ENCODE assay signal across 17 cellular contexts in genomic region chr4:83658806-83659205, GRCh38.
A peak's percentile ranks its signal among the peaks of the same experiment; 100 is the strongest.
DNase-seq lines count a peak whose midpoint lies in the region; ATAC-seq, FAIRE-seq and TF ChIP-seq lines count a peak whose summit lies in the region.
"Had no signal": no experiment of that assay in that cellular context is flagged by ENCODE, and none has a peak within 500 bp of the region (broad histone marks: within the 10 kb centered on the region; RNA-seq: fewer than 3 reads in every experiment).

No MANE protein-coding gene starts in this region.

- H2AFZ ChIP-seq in HepG2 (ENCODE audit: low read length) = no peak overlapping the region

- no peaks in the 10 kb centered on the region for H3K9me3 Mint-ChIP-seq in endodermal cell
- H3K9me3 Mint-ChIP-seq: CD8-positive, alpha-beta T cell; H9 had no signal

- TF ChIP-seq CTCF in endodermal cell (conservative IDR thresholded peaks at IDR 0.05) (no peak), left lung (IDR thresholded peaks at IDR 0.05) (no peak), upper lobe of right lung (IDR thresholded peaks at IDR 0.05) (no peak), HepG2 (CRISPR knock-in tag; IDR thresholded peaks at IDR 0.05) (no peak)

- H4K20me1 ChIP-seq in HepG2 (ENCODE audit: insufficient read depth, low read length) = no peaks in the 10 kb centered on the region

- no peak for FAIRE-seq in HepG2 (lab: Jason Lieb, UNC)
- FAIRE-seq: A549, D721Med, HTR-8/SVneo had no signal

- no peak overlapping the region for H3K4me2 ChIP-seq in HepG2 (ENCODE audit: low read depth, low read length)
- H3K4me2 ChIP-seq: A549 had no signal

- no peak for TF ChIP-seq RAD21 in HepG2 (CRISPR knock-in tag; IDR thresholded peaks at IDR 0.05)

- no peaks in the 10 kb centered on the region for H3K79me2 ChIP-seq in HepG2 (ENCODE audit: insufficient read depth, low read length)

- peaks cover 10% of the 10 kb centered on the region for H3K4me1 Mint-ChIP-seq in T-helper 17 cell
- peaks cover 26% of the 10 kb centered on the region for H3K4me1 Mint-ChIP-seq in endodermal cell
- H3K4me1 Mint-ChIP-seq: CD14-positive monocyte had no signal

- ATAC-seq in T-helper 17 cell (no peak), left lung (peak; percentile 42), upper lobe of right lung (peak; percentile 28), GM18498 (IDR thresholded peaks at IDR 0.05; ENCODE audit: unreplicated experiment) (no peak), HepG2 (no peak), GM18868 (IDR thresholded peaks at IDR 0.05; ENCODE audit: unreplicated experiment) (no peak)
- ATAC-seq: A549; CD8-positive, alpha-beta T cell had no signal

- H3K36me3 ChIP-seq in endodermal cell (ENCODE audit: control insufficient read depth, insufficient read depth, low read length) (no peaks in the 10 kb centered on the region), left lung (no peaks in the 10 kb centered on the region), upper lobe of right lung (no peaks in the 10 kb centered on the region), HepG2 (replicated peaks in 1 of 2; ENCODE audit: control insufficient read depth in 1 of 2, insufficient read depth in 2 of 2, low read length in 2 of 2) (no peaks in the 10 kb centered on the region)

- no peak overlapping the region for H3K4me3 ChIP-seq in endodermal cell (ENCODE audit: low read length)
- H3K4me3 ChIP-seq in left lung = no peak overlapping the region
- no peak overlapping the region for H3K4me3 ChIP-seq in upper lobe of right lung
- no peak overlapping the region for H3K4me3 ChIP-seq in HepG2 (replicated peaks in 1 of 3; ENCODE audit: insufficient read depth in 1 of 3, low read depth in 2 of 3, low read length in 3 of 3)
- H3K4me3 ChIP-seq: A549 had no signal

- peak overlapping the region; percentile 19 for H3K27ac Mint-ChIP-seq in T-helper 17 cell
- H3K27ac Mint-ChIP-seq in endodermal cell = peak overlapping the region; percentile 82
- H3K27ac Mint-ChIP-seq: CD14-positive monocyte; CD8-positive, alpha-beta T cell; H9 had no signal

- H3K27me3 ChIP-seq in endodermal cell (ENCODE audit: control insufficient read depth, insufficient read depth, low read length, poor library complexity, severe bottlenecking) (no peaks in the 10 kb centered on the region), left lung (peaks cover 0 to 6% of the 10 kb centered on the region in 2 donors), upper lobe of right lung (no peaks in the 10 kb centered on the region), HepG2 (ENCODE audit: control insufficient read depth in 1 of 2, insufficient read depth in 2 of 2, low read length in 2 of 2) (no peaks in the 10 kb centered on the region)

- no TSS peak for BruUV-seq in HepG2 (replicated peaks; lab: Mats Ljungman, UMichigan)

- WGBS in endodermal cell (ENCODE audit: insufficient coverage in 1 of 2, insufficient read length in 1 of 2), 2 experiments = 66 to 77% methylated on average over 5 to 7 of the region's 7 CpGs
- WGBS in HepG2 (ENCODE audit: low lambda C conversion rate) = 38% methylated on average over 7 of the region's 7 CpGs

- H3K9ac ChIP-seq in endodermal cell (ENCODE audit: extremely low read depth, low read length, poor library complexity, severe bottlenecking) = no peak overlapping the region
- no peak overlapping the region for H3K9ac ChIP-seq in HepG2 (ENCODE audit: insufficient read depth, low read depth, low read length)

- H3K36me3 Mint-ChIP-seq in T-helper 17 cell (ENCODE audit: low read depth) (peaks cover 2% of the 10 kb centered on the region), endodermal cell (ENCODE audit: low read depth) (no peaks in the 10 kb centered on the region)
- H3K36me3 Mint-ChIP-seq: CD14-positive monocyte; CD8-positive, alpha-beta T cell had no signal

- in situ Hi-C loops in HepG2 (cut with HindIII; ENCODE audit: extremely low pct_ligation_motif_present, low pct_unique_long_range_greater_than_20kb) = no loop called here

- POLR2A ChIA-PET in HepG2 (lab: Yijun Ruan, JAX) = no interaction called here

- intact Hi-C loops in left lung (cut with DNase I) = no loop called here
- intact Hi-C loops in upper lobe of right lung (cut with DNase I) = no loop called here
- intact Hi-C loops in HepG2 (cut with micrococcal nuclease; ENCODE audit: unreplicated experiment) = no loop called here

- CTCF ChIA-PET in HepG2 (lab: Yijun Ruan, JAX; ENCODE audit: low intra/inter-chr PET ratio, low total read pairs) = no interaction called here

- H3K4me1 ChIP-seq in endodermal cell (ENCODE audit: control insufficient read depth, insufficient read depth, low read length) (peaks cover 4% of the 10 kb centered on the region), left lung (no peaks in the 10 kb centered on the region), upper lobe of right lung (no peaks in the 10 kb centered on the region), HepG2 (ENCODE audit: insufficient read depth, low read length) (no peaks in the 10 kb centered on the region)
- H3K4me1 ChIP-seq: A549 had no signal

- no peak for DNase-seq in T-helper 17 cell
- DNase-seq in endodermal cell = no peak
- DNase-seq in left lung = no peak
- DNase-seq in upper lobe of right lung = no peak
- no peak for DNase-seq in HepG2 (ENCODE audit: low spot score)
- DNase-seq in NCI-H2171 (lab: John Stamatoyannopoulos, UW) = no peak
- DNase-seq: CD8-positive, alpha-beta T cell; COR-L47; DND-41; GF-D8; H9 had no signal

- H3K27me3 Mint-ChIP-seq in T-helper 17 cell (no peaks in the 10 kb centered on the region), endodermal cell (ENCODE audit: insufficient read depth) (peaks cover 4% of the 10 kb centered on the region)

- no peak for TF ChIP-seq EP300 in HepG2 (IDR thresholded peaks at IDR 0.05; ENCODE audit: low read depth in 2 of 2, low read length in 2 of 2)
- TF ChIP-seq EP300 in HepG2 (CRISPR knock-in tag; IDR thresholded peaks at IDR 0.05; ENCODE audit: borderline replicate concordance) = no peak

- TF ChIP-seq POLR2A in HepG2 (IDR thresholded peaks at IDR 0.05; ENCODE audit: insufficient read depth in 1 of 2, low read depth in 2 of 2, low read length in 2 of 2) = no peak

- H3K4me3 Mint-ChIP-seq in T-helper 17 cell (no peak overlapping the region), endodermal cell (no peak overlapping the region)
- H3K4me3 Mint-ChIP-seq: CD14-positive monocyte; CD8-positive, alpha-beta T cell; H9 had no signal

- H3K27ac ChIP-seq in endodermal cell (ENCODE audit: low read depth, low read length) (no peak overlapping the region), left lung (no peak overlapping the region), upper lobe of right lung (no peak overlapping the region), HepG2 (ENCODE audit: extremely low read length, insufficient read depth, low read length) (no peak overlapping the region)
- H3K27ac ChIP-seq: A549 had no signal

- no peaks in the 10 kb centered on the region for H3K9me3 ChIP-seq in T-helper 17 cell (ENCODE audit: control insufficient read depth, low read length, poor library complexity, severe bottlenecking)
- no peaks in the 10 kb centered on the region for H3K9me3 ChIP-seq in endodermal cell (ENCODE audit: control insufficient read depth, low read length)
- no peaks in the 10 kb centered on the region for H3K9me3 ChIP-seq in left lung
- H3K9me3 ChIP-seq in upper lobe of right lung = no peaks in the 10 kb centered on the region
- no peaks in the 10 kb centered on the region for H3K9me3 ChIP-seq in HepG2 (ENCODE audit: low read length)
- H3K9me3 ChIP-seq: A549 had no signal

TF ChIP-seq in HepG2, 621 proteins besides CTCF, POLR2A, EP300 and RAD21 (continues in another document):
- TF ChIP-seq ZNF563 (CRISPR knock-in tag; IDR thresholded peaks at IDR 0.05) = no peak
- TF ChIP-seq MAF1 (CRISPR knock-in tag; IDR thresholded peaks at IDR 0.05; ENCODE audit: borderline replicate concordance) = no peak
- TF ChIP-seq ZNF7 (CRISPR knock-in tag; IDR thresholded peaks at IDR 0.05) = no peak
- no peak for TF ChIP-seq ZNF883 (CRISPR knock-in tag; IDR thresholded peaks at IDR 0.05; ENCODE audit: not compliant biosample characterization)
- no peak for TF ChIP-seq ZBTB10 (CRISPR knock-in tag; IDR thresholded peaks at IDR 0.05; ENCODE audit: borderline replicate concordance)
- TF ChIP-seq MNT (IDR thresholded peaks at IDR 0.05) = no peak
- TF ChIP-seq TAF15 (IDR thresholded peaks at IDR 0.05; ENCODE audit: low read depth, low read length, poor library complexity, severe bottlenecking) = no peak
- TF ChIP-seq RFX3 (CRISPR knock-in tag; IDR thresholded peaks at IDR 0.05) = no peak
- no peak for TF ChIP-seq TEAD2 (CRISPR knock-in tag; IDR thresholded peaks at IDR 0.05)

Comparison
In these comparisons a context has a peak if more than half of its experiments do, and no peak if none do; other contexts are left out.
1. ATAC-seq: peak in left lung (single experiment) and upper lobe of right lung (single experiment); none in T-helper 17 cell (single experiment), GM18498 (single experiment), HepG2 (single experiment) and GM18868 (single experiment).